23 cellular contexts compared by ENCODE assay signal in the genomic region with DNA sequence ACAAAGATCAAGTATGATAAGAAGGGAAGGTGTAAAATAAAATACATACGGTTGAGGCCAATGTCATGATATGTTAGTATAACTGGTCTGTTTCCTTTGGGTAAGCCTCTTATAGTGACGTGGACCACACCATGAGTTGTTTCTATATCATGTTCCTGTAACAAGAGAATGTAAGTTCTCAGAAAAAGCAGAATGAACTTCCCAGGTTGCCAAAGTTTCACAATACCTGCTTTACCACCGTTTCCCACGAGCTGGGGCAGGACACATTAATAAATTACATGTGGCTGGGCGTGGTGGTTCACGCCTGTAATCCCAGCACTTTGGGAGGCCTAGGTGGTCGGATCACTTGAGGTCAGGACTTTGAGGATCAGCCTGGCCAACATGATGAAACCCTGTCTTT. TPM values are rescaled to one million over a fixed set of nuclear protein-coding genes. Genes with fewer than 3 reads are reported as not detected.
"Had no signal": no experiment of that assay in that cellular context is flagged by ENCODE, and none has a peak within 500 bp of the region (broad histone marks: within the 10 kb centered on the region; RNA-seq: fewer than 3 reads in every experiment).

No MANE protein-coding gene starts in this region.

- H3K27me3 Mint-ChIP-seq: activated CD4-positive, alpha-beta memory T cell treated with anti-CD3 and anti-CD28 coated beads for 36 hours; activated CD4-positive, alpha-beta T cell treated with anti-CD3 and anti-CD28 coated beads, Interleukin-2, amount 10 ng/mL, durations not matched to agents 24 days and 14 days had no signal

- ATAC-seq: activated naive CD4-positive, alpha-beta T cell treated with anti-CD3 and anti-CD28 coated beads, Interleukin-2, amount 50 U/mL, for 72 hours; activated T-cell treated with anti-CD3 and anti-CD28 coated beads, Interleukin-2, amount 50 U/mL, for 4 hours; PC-3; SK-N-SH treated with all-trans-retinoic acid at 6 μM for 48 hours; WTC11 had no signal

- H3K4me3 ChIP-seq: SJSA1 had no signal

- H3K4me3 Mint-ChIP-seq: activated CD4-positive, alpha-beta memory T cell treated with anti-CD3 and anti-CD28 coated beads for 36 hours; activated CD4-positive, alpha-beta T cell treated with anti-CD3 and anti-CD28 coated beads, Interleukin-2, amount 10 ng/mL, durations not matched to agents 24 days and 14 days; activated T-cell treated with anti-CD3 and anti-CD28 coated beads, Interleukin-2, amount 50 U/mL, for 4 hours; WTC11 had no signal

- H3K27ac ChIP-seq: SJSA1 had no signal

- H3K4me1 ChIP-seq: SJSA1 had no signal

- H3K36me3 ChIP-seq: SJSA1 had no signal

- FAIRE-seq: RCC 7860 had no signal

- H3K9me3 ChIP-seq: SJSA1 had no signal

- DNase-seq: activated CD4-positive, alpha-beta memory T cell treated with anti-CD3 and anti-CD28 coated beads for 36 hours; activated CD4-positive, alpha-beta T cell treated with anti-CD3 and anti-CD28 coated beads, Interleukin-2, amount 10 ng/mL, durations not matched to agents 24 days and 14 days; activated CD4-positive, CD25-positive, alpha-beta regulatory T cell treated with anti-CD3 and anti-CD28 coated beads, Interleukin-2, amount 50 U/mL, for 72 hours; activated CD8-positive, alpha-beta memory T cell treated with anti-CD3 and anti-CD28 coated beads for 24 hours; activated effector memory CD4-positive, alpha-beta T cell treated with anti-CD3 and anti-CD28 coated beads, Interleukin-2, amount 50 U/mL, for 16 hours; activated naive CD4-positive, alpha-beta T cell treated with Interleukin-2 at 50 U/mL for 16 hours; activated T-cell treated with anti-CD3 and anti-CD28 coated beads, Interleukin-2, amount 50 U/mL, for 4 hours; caudate nucleus; MM.1S; NCI-H1105; NCI-H1436; NCI-H1694 treated with DMSO at 0.1 percent for 48 hours; NCI-H2029 treated with DMSO at 0.1 percent for 48 hours; NCI-H446; NCI-H524; PC-3; SHP77; SW 1271 had no signal

- H3K9me3 Mint-ChIP-seq: activated CD4-positive, alpha-beta memory T cell treated with anti-CD3 and anti-CD28 coated beads for 36 hours; activated CD4-positive, alpha-beta T cell treated with anti-CD3 and anti-CD28 coated beads, Interleukin-2, amount 10 ng/mL, durations not matched to agents 24 days and 14 days; activated naive CD4-positive, alpha-beta T cell treated with anti-CD3 and anti-CD28 coated beads, Interleukin-2, amount 50 U/mL, for 72 hours; activated T-cell treated with anti-CD3 and anti-CD28 coated beads, Interleukin-2, amount 50 U/mL, for 4 hours had no signal

- H3K27ac Mint-ChIP-seq: activated CD4-positive, alpha-beta memory T cell treated with anti-CD3 and anti-CD28 coated beads for 36 hours; activated CD4-positive, alpha-beta T cell treated with anti-CD3 and anti-CD28 coated beads, Interleukin-2, amount 10 ng/mL, durations not matched to agents 24 days and 14 days; WTC11 had no signal

- H3K27me3 ChIP-seq: SJSA1 had no signal

- H3K36me3 Mint-ChIP-seq: activated CD4-positive, alpha-beta memory T cell treated with anti-CD3 and anti-CD28 coated beads for 36 hours; activated naive CD4-positive, alpha-beta T cell treated with anti-CD3 and anti-CD28 coated beads, Interleukin-2, amount 50 U/mL, for 72 hours had no signal

- H3K4me1 Mint-ChIP-seq: activated CD4-positive, alpha-beta T cell treated with anti-CD3 and anti-CD28 coated beads, Interleukin-2, amount 10 ng/mL, durations not matched to agents 24 days and 14 days; WTC11 had no signal

RNA-seq across cellular contexts. Expression of gene SLA2, which starts 42.6 kb away (rescaled TPM):
- total RNA-seq: SJSA1 had no signal
